ENCODE assay signal across 8 cellular contexts in the genomic region with DNA sequence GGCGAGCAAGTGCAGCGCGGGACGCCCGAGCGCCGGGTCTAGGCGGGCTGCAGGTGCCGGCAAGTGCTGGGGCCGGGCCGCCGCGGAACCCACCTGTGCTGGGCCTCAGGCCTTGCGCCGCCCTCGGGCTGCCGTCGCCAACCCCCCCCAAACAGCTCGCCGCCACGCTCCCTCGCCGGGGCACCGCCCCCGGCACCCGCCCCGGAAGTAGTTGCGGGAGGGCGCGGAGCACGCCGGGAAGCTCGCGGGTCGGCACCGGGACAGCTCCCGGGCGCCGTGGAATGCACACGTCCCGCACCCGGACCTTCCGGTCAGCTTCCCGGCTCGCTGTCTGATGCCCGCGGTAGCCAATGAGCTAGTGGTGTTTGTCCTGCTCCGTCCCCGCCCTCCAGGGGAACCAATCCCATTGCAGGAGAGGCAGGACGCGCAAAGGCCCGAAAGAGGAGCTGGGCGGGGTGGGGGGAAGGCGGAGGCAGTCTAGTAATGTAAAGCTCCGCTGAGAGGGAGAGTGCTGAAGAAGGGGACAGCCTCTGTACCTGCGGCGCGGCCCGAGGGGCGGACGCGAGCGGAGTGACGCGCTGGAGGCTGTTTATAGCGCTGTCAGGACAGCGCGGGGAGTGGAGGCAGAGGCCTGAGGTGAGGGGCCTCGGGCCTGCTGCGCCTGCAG. TPM values are rescaled to one million over a fixed set of nuclear protein-coding genes. Genes with fewer than 3 reads are reported as not detected.
DNase-seq lines count a peak whose midpoint lies in the region; ATAC-seq and TF ChIP-seq lines count a peak whose summit lies in the region.

A gene with protein sequence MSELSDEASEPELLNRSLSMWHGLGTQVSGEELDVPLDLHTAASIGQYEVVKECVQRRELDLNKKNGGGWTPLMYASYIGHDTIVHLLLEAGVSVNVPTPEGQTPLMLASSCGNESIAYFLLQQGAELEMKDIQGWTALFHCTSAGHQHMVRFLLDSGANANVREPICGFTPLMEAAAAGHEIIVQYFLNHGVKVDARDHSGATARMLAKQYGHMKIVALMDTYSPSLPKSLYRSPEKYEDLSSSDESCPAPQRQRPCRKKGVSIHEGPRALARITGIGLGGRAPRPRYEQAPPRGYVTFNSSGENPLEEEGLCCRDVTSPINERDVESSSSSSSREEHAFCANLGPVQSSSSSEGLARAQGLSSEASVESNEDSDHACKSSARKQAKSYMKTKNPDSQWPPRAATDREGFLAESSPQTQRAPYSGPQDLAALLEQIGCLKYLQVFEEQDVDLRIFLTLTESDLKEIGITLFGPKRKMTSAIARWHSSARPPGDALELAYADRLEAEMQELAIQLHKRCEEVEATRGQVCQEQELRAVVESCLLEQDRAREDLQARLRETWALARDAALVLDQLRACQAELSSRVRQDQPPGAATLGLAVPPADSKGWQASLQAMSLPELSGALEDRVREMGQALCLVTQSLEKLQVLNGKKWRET (minus strand): TSS at position 209 of the 667 bp plus-strand sequence. CDS start 4,122 bp downstream, outside the sequence.
A gene (plus strand): TSS at position 475 of the 667 bp plus-strand sequence. CDS start 1,978 bp downstream, outside the sequence.

- no peak for TF ChIP-seq CTCF in GM10248 (IDR thresholded peaks at IDR 0.05; ENCODE audit: control extremely low read depth, extremely low read depth, low read depth, missing control alignments)
- no peak for TF ChIP-seq CTCF in NB4 (IDR thresholded peaks at IDR 0.05; ENCODE audit: low read depth, low read length)
- no peak for TF ChIP-seq CTCF in ovary (IDR thresholded peaks at IDR 0.05)
- TF ChIP-seq CTCF in thyroid gland (IDR thresholded peaks at IDR 0.05), result no peak

- DNase-seq in GM10248 (ENCODE audit: extremely low spot score) (peak; percentile 92), NB4 (ENCODE audit: low read depth) (peak; percentile 96), SKM-1 (lab: John Stamatoyannopoulos, UW; ENCODE audit: unreplicated experiment) (peak; percentile 83), Right ventricle myocardium inferior (ENCODE audit: missing footprints) (peak; percentile 97), ovary (peak; percentile 91 to 95 (median 94)), thyroid gland (peak; percentile 98)
- DNase-seq in activated naive CD8-positive, alpha-beta T cell treated with anti-CD3 and anti-CD28 coated beads for 36 hours, result peak; percentile 87

- no peaks in the 10 kb centered on the region for H3K9me3 Mint-ChIP-seq in activated naive CD8-positive, alpha-beta T cell treated with anti-CD3 and anti-CD28 coated beads for 36 hours

- no peak for TF ChIP-seq EP300 in ovary (IDR thresholded peaks at IDR 0.05)

- ATAC-seq in HG02571 (IDR thresholded peaks at IDR 0.05; ENCODE audit: unreplicated experiment), result peak; percentile 76
- peak; percentile 98 for ATAC-seq in Right ventricle myocardium inferior

- CTCF ChIA-PET in GM10248 (lab: Yijun Ruan, JAX), result interaction anchor here (1.0 to 2.0 kb wide), 13 partner anchors 9 to 332 kb away, joined by 3 to 10 read pairs (median 5); a partner anchor contains a TSS

- H3K27me3 Mint-ChIP-seq in activated naive CD8-positive, alpha-beta T cell treated with anti-CD3 and anti-CD28 coated beads for 36 hours, result no peaks in the 10 kb centered on the region

- 0 to 1% (median 0%) methylated on average over 34 to 70 of the region's 70 CpGs for whole genome bisulfite sequencing in ovary, 3 donors
- WGBS in thyroid gland, 2 donors, result 0 to 1% methylated on average over 16 to 42 of the region's 70 CpGs

- H3K4me3 ChIP-seq in NB4 (ENCODE audit: low read depth, low read length) (peak within 1 kb of the TSS; percentile 77), ovary (peak within 1 kb of the TSS; percentile 98), thyroid gland (replicated peaks in 1 of 3) (peak within 1 kb of the TSS; percentile 77 to 90 (median 86))

- no peaks in the 10 kb centered on the region for H3K27me3 ChIP-seq in ovary
- H3K27me3 ChIP-seq in thyroid gland, result no peaks in the 10 kb centered on the region

- POLR2A ChIA-PET in GM10248 (lab: Yijun Ruan, JAX), result interaction anchor here (0.5 to 1.6 kb wide), 10 partner anchors 8 to 149 kb away, joined by 3 to 8 read pairs (median 4); a partner anchor contains a TSS

- H3K36me3 ChIP-seq in ovary (no peaks in the 10 kb centered on the region), thyroid gland (peaks cover 0 to 6% of the 10 kb centered on the region in 2 donors)

- peak within 1 kb of the TSS; percentile 86 for H3K27ac Mint-ChIP-seq in activated naive CD8-positive, alpha-beta T cell treated with anti-CD3 and anti-CD28 coated beads for 36 hours

- H3K4me1 Mint-ChIP-seq in activated naive CD8-positive, alpha-beta T cell treated with anti-CD3 and anti-CD28 coated beads for 36 hours, result peaks cover 15% of the 10 kb centered on the region

- no peaks in the 10 kb centered on the region for H3K36me3 Mint-ChIP-seq in activated naive CD8-positive, alpha-beta T cell treated with anti-CD3 and anti-CD28 coated beads for 36 hours

- intact Hi-C loops in Right ventricle myocardium inferior (cut with DNase I) (loop anchor here (5.0 to 10.0 kb wide), 3 partner anchors 68 to 223 kb away; a partner anchor contains a TSS), ovary (cut with DNase I) (loop anchor here in 1 of 4 donors (5.0 kb wide), 1 partner anchor 42 kb away; a partner anchor contains a TSS), thyroid gland (cut with DNase I) (loop anchor here (5.0 to 10.0 kb wide), 2 partner anchors 37 to 221 kb away; a partner anchor contains a TSS)

- H3K9me3 ChIP-seq in ovary, result no peaks in the 10 kb centered on the region
- no peaks in the 10 kb centered on the region for H3K9me3 ChIP-seq in thyroid gland

- H3K4me3 Mint-ChIP-seq in activated naive CD8-positive, alpha-beta T cell treated with anti-CD3 and anti-CD28 coated beads for 36 hours, result peak within 1 kb of the TSS; percentile 88

- peaks cover 2% of the 10 kb centered on the region for H3K4me1 ChIP-seq in ovary (ENCODE audit: insufficient read depth)
- H3K4me1 ChIP-seq in thyroid gland, result peaks cover 0 to 9% of the 10 kb centered on the region in 2 donors

- H3K27ac ChIP-seq in ovary, result peak within 1 kb of the TSS in 1 of 2 donors; percentile 65
- peak within 1 kb of the TSS in 2 of 3 donors; percentile 28 to 61 for H3K27ac ChIP-seq in thyroid gland

- TF ChIP-seq POLR2A in NB4 (IDR thresholded peaks at IDR 0.05; ENCODE audit: extremely low read depth, insufficient read length) (peak; percentile 58), ovary (IDR thresholded peaks at IDR 0.05) (peak; percentile 22), thyroid gland (IDR thresholded peaks at IDR 0.05) (peak in 1 of 2 donors; percentile 64)

RNA-seq across cellular contexts. Expression of the first gene that starts in this region (rescaled TPM):
- total RNA-seq in activated naive CD8-positive, alpha-beta T cell treated with anti-CD3 and anti-CD28 coated beads for 36 hours, result 10 to 100 TPM; 12.1 to 16.1 TPM
- total RNA-seq in Right ventricle myocardium inferior (9.1 TPM), ovary (10 to 100 TPM; 19.8 to 37.4 (median 32.3) TPM), thyroid gland (10 to 100 TPM; 22.9 to 35.3 (median 25.1) TPM)
- polyA plus RNA-seq in ovary, result 10 to 100 TPM in 1 of 2 donors, 1 to 10 TPM in 1; 6.7 to 26.0 TPM

RNA-seq across cellular contexts. Expression of the second gene that starts in this region (rescaled TPM):
- under 1 TPM; 0.10 to 0.62 TPM for total RNA-seq in activated naive CD8-positive, alpha-beta T cell treated with anti-CD3 and anti-CD28 coated beads for 36 hours
- total RNA-seq in Right ventricle myocardium inferior (1.5 TPM), ovary (1 to 10 TPM in 6 of 7 donors, under 1 TPM in 1; 0.48 to 9.1 (median 1.5) TPM), thyroid gland (1 to 10 TPM in 3 of 4 donors, under 1 TPM in 1; 0.25 to 4.1 (median 2.8) TPM)
- 1 to 10 TPM in 1 of 2 donors, under 1 TPM in 1; 0.35 to 1.2 TPM for polyA plus RNA-seq in ovary
